19 cellular contexts compared by ENCODE assay signal in the genomic region with DNA sequence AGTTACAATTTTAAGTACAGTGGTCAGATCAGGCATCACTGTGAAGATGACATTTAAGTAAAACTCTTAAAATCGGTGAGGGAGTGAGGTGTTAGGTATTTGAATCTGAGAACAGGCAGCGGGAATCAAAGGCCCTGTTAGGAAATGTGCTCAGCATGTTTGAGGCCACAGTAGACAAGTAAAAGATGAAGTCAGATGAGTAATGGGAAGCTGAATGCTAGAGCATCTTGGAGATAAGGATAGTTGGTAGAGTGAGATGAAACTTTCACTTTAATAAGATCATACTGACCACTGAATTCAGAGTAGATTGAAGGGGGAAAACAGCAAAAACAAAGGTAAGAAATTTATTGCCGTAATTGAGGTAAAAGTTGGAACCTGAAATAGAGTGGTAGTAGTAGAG.
"Had no signal": no experiment of that assay in that cellular context is flagged by ENCODE, and none has a peak within 500 bp of the region (broad histone marks: within the 10 kb centered on the region; RNA-seq: fewer than 3 reads in every experiment).

No MANE protein-coding gene starts in this region.

- ATAC-seq: esophagus mucosa, left cardiac atrium, lower lobe of right lung, pancreas, sciatic nerve had no signal

- H3K4me3 Mint-ChIP-seq: activated naive CD8-positive, alpha-beta T cell treated with anti-CD3 and anti-CD28 coated beads, Interleukin-2, amount 10 ng/mL, durations not matched to agents 7 days and 5 days; activated T-helper 1 cell treated with anti-CD3 and anti-CD28 coated beads, Interleukin-12 subunit alpha, Interleukin-12 subunit beta, Interleukin-2, Interleukin-4 antibody, amounts not matched to agents 30 ng/mL and 10 ng/mL and 1 ng/mL, durations not matched to agents 14 hours and 24 hours and 36 hours; immature natural killer cell had no signal

- H3K36me3 ChIP-seq: lower lobe of right lung, pancreas, spleen, upper lobe of left lung had no signal

- H3K27me3 ChIP-seq: pancreas, spleen, stomach, testis, upper lobe of left lung had no signal

- H3K4me1 Mint-ChIP-seq: activated naive CD8-positive, alpha-beta T cell treated with anti-CD3 and anti-CD28 coated beads, Interleukin-2, amount 10 ng/mL, durations not matched to agents 7 days and 5 days; immature natural killer cell; neural crest cell had no signal

- H3K4me1 ChIP-seq: lower lobe of right lung, pancreas, spleen, stomach, testis, upper lobe of left lung had no signal

- DNase-seq: activated CD4-positive, alpha-beta T cell treated with anti-CD3 and anti-CD28 coated beads, Interleukin-2, amount 50 U/mL, for 1 hour; activated CD8-positive, alpha-beta memory T cell treated with anti-CD3 and anti-CD28 coated beads for 24 hours; activated naive CD8-positive, alpha-beta T cell treated with anti-CD3 and anti-CD28 coated beads, Interleukin-2, amount 10 ng/mL, durations not matched to agents 7 days and 5 days; anterior cingulate cortex; foreskin melanocyte; immature natural killer cell; left cardiac atrium; lower lobe of right lung; midbrain; pancreas; spleen; stomach; T-helper 2 cell; testis; upper lobe of left lung had no signal

- H3K4me3 ChIP-seq: lower lobe of right lung, pancreas, spleen, stomach, testis, upper lobe of left lung had no signal

- H3K27ac Mint-ChIP-seq: activated naive CD8-positive, alpha-beta T cell treated with anti-CD3 and anti-CD28 coated beads, Interleukin-2, amount 10 ng/mL, durations not matched to agents 7 days and 5 days; activated T-helper 1 cell treated with anti-CD3 and anti-CD28 coated beads, Interleukin-12 subunit alpha, Interleukin-12 subunit beta, Interleukin-2, Interleukin-4 antibody, amounts not matched to agents 30 ng/mL and 10 ng/mL and 1 ng/mL, durations not matched to agents 14 hours and 24 hours and 36 hours; immature natural killer cell had no signal

- H3K27ac ChIP-seq: lower lobe of right lung, pancreas, spleen, stomach, testis, upper lobe of left lung had no signal

- H3K27me3 Mint-ChIP-seq: activated naive CD8-positive, alpha-beta T cell treated with anti-CD3 and anti-CD28 coated beads, Interleukin-2, amount 10 ng/mL, durations not matched to agents 7 days and 5 days had no signal
